8 cellular contexts compared by ENCODE assay signal in genomic region chr3:58492385-58492970, GRCh38. TPM values are rescaled to one million over a fixed set of nuclear protein-coding genes. Genes with fewer than 3 reads are reported as not detected.
A peak's percentile ranks its signal among the peaks of the same experiment; 100 is the strongest.
DNase-seq lines count a peak whose midpoint lies in the region; ATAC-seq and TF ChIP-seq lines count a peak whose summit lies in the region.

No MANE protein-coding gene starts in this region.

- BruUV-seq in Calu3 (replicated peaks; lab: Mats Ljungman, UMichigan), result no TSS peak

- intact Hi-C loops in Calu3 (cut with micrococcal nuclease; ENCODE audit: unreplicated experiment), result loop anchor here (2.0 kb wide), 2 partner anchors 30 to 40 kb away; no protein-coding TSS in a partner anchor
- intact Hi-C loops in dendritic cell treated with granulocyte-macrophage colony-stimulating factor and Interleukin-4, amounts not matched to agents 40 ng/mL and 50 ng/mL, for 4 days (cut with micrococcal nuclease), result loop anchor here (2.0 to 5.0 kb wide), 3 partner anchors 40 to 175 kb away; partner anchors contain the start of gene PXK
- intact Hi-C loops in uterus (cut with DNase I; ENCODE audit: low total_unique reads), result loop anchor here (5.0 kb wide), 1 partner anchor 160 kb away; the partner anchor contains the start of gene PXK

- H3K27ac Mint-ChIP-seq in Calu3 (ENCODE audit: unreplicated experiment), result peak overlapping the region; percentile 63
- peak overlapping the region; percentile 17; the same call in 1 of the 2 replicates for H3K27ac Mint-ChIP-seq in GM23338
- peak overlapping the region; percentile 77 for H3K27ac Mint-ChIP-seq in dendritic cell treated with granulocyte-macrophage colony-stimulating factor and Interleukin-4, amounts not matched to agents 40 ng/mL and 50 ng/mL, for 4 days

- CTCF ChIA-PET in Calu3 (lab: Charles Lee), result interaction anchor here (1.0 to 1.7 kb wide), 3 partner anchors 21 to 36 kb away, joined by 3 to 7 read pairs (median 5); no protein-coding TSS in a partner anchor

- H2AFZ ChIP-seq in GM23338 (peak overlapping the region; percentile 64; the same call in 1 of the 2 replicates), SU-DHL-6 (ENCODE audit: low read depth, low read length, severe bottlenecking) (peak overlapping the region; percentile 52)

- peaks cover 44% of the 10 kb centered on the region for H3K4me1 Mint-ChIP-seq in Calu3 (ENCODE audit: low read depth, unreplicated experiment)
- peaks cover 53% of the 10 kb centered on the region for H3K4me1 Mint-ChIP-seq in GM23338
- H3K4me1 Mint-ChIP-seq in dendritic cell treated with granulocyte-macrophage colony-stimulating factor and Interleukin-4, amounts not matched to agents 40 ng/mL and 50 ng/mL, for 4 days (ENCODE audit: low read depth), result peaks cover 71% of the 10 kb centered on the region

- H3K4me3 ChIP-seq in GM23338, result peak overlapping the region; percentile 92
- H3K4me3 ChIP-seq in SU-DHL-6 (ENCODE audit: insufficient read depth, low read length, poor library complexity, severe bottlenecking), result peak overlapping the region; percentile 62
- H3K4me3 ChIP-seq in uterus, result peak overlapping the region; percentile 68 to 90

- H3K27ac ChIP-seq in GM23338 (ENCODE audit: low read depth) (no peak overlapping the region), SU-DHL-6 (ENCODE audit: low read depth, low read length) (no peak overlapping the region), uterus (peak overlapping the region; percentile 90)

- no peak for DNase-seq in Calu3
- no peak for DNase-seq in GM23338 (ENCODE audit: low spot score)
- DNase-seq in myocyte (ENCODE audit: low read depth), result peak; percentile 62
- no peak for DNase-seq in uterus
- DNase-seq in medulla oblongata (ENCODE audit: extremely low spot score), result no peak

- H3K4me3 Mint-ChIP-seq in Calu3 (ENCODE audit: low read depth, unreplicated experiment) (peak overlapping the region; percentile 81), GM23338 (peak overlapping the region; percentile 89)
- H3K4me3 Mint-ChIP-seq in dendritic cell treated with granulocyte-macrophage colony-stimulating factor and Interleukin-4, amounts not matched to agents 40 ng/mL and 50 ng/mL, for 4 days, result peak overlapping the region; percentile 82

- H3K4me1 ChIP-seq in GM23338 (ENCODE audit: insufficient read depth), result peaks cover 51% of the 10 kb centered on the region
- peaks cover 14 to 16% of the 10 kb centered on the region in 2 donors for H3K4me1 ChIP-seq in uterus

- H3K79me2 ChIP-seq in GM23338 (replicated peaks; ENCODE audit: insufficient read depth) (peaks cover 52% of the 10 kb centered on the region), SU-DHL-6 (ENCODE audit: insufficient read depth, low read length) (peaks cover 16% of the 10 kb centered on the region)

- no peak for TF ChIP-seq POLR2A in uterus (IDR thresholded peaks at IDR 0.05)

- TF ChIP-seq CTCF in Calu3 (IDR thresholded peaks at IDR 0.05; ENCODE audit: unreplicated experiment) (no peak), GM23338 (conservative IDR thresholded peaks at IDR 0.05; ENCODE audit: low read depth in 2 of 2) (no peak), SU-DHL-6 (IDR thresholded peaks at IDR 0.05; ENCODE audit: insufficient read depth, low read length, poor library complexity, severe bottlenecking) (no peak), uterus (IDR thresholded peaks at IDR 0.05) (no peak)

- H3K4me2 ChIP-seq in GM23338 (peak overlapping the region; percentile 95), SU-DHL-6 (ENCODE audit: low read depth, low read length, poor library complexity, severe bottlenecking) (peak overlapping the region; percentile 73)

- H3F3A ChIP-seq in GM23338 (replicated peaks; ENCODE audit: low read depth), result no peaks in the 10 kb centered on the region
- peaks cover 9% of the 10 kb centered on the region; the same call in 1 of the 2 replicates for H3F3A ChIP-seq in SU-DHL-6 (ENCODE audit: insufficient read depth)

- H3K27me3 Mint-ChIP-seq in Calu3 (ENCODE audit: unreplicated experiment), result no peaks in the 10 kb centered on the region
- peaks cover 4% of the 10 kb centered on the region for H3K27me3 Mint-ChIP-seq in GM23338 (ENCODE audit: insufficient read depth, low read depth, poor library complexity)
- no peaks in the 10 kb centered on the region for H3K27me3 Mint-ChIP-seq in dendritic cell treated with granulocyte-macrophage colony-stimulating factor and Interleukin-4, amounts not matched to agents 40 ng/mL and 50 ng/mL, for 4 days

- H3K36me3 ChIP-seq in GM23338 (ENCODE audit: insufficient read depth), result no peaks in the 10 kb centered on the region
- no peaks in the 10 kb centered on the region for H3K36me3 ChIP-seq in SU-DHL-6 (ENCODE audit: low read length)
- H3K36me3 ChIP-seq in uterus, result no peaks in the 10 kb centered on the region

- H3K9me3 ChIP-seq in SU-DHL-6 (ENCODE audit: insufficient read depth, low read length) (no peaks in the 10 kb centered on the region), uterus (no peaks in the 10 kb centered on the region)

- H3K36me3 Mint-ChIP-seq in Calu3 (ENCODE audit: insufficient read depth, unreplicated experiment) (peaks cover 8% of the 10 kb centered on the region), GM23338 (ENCODE audit: low read depth) (no peaks in the 10 kb centered on the region)
- peaks cover 16% of the 10 kb centered on the region for H3K36me3 Mint-ChIP-seq in dendritic cell treated with granulocyte-macrophage colony-stimulating factor and Interleukin-4, amounts not matched to agents 40 ng/mL and 50 ng/mL, for 4 days (ENCODE audit: low read depth)

- ATAC-seq in GM23338 (no peak), HG02610 (IDR thresholded peaks at IDR 0.05; ENCODE audit: unreplicated experiment) (no peak)

- no peaks in the 10 kb centered on the region for H3K9me2 ChIP-seq in GM23338 (ENCODE audit: insufficient read depth)
- no peaks in the 10 kb centered on the region for H3K9me2 ChIP-seq in SU-DHL-6 (replicated peaks; ENCODE audit: insufficient read depth, low read length)

- H3K27me3 ChIP-seq in GM23338 (ENCODE audit: insufficient read depth) (no peaks in the 10 kb centered on the region), SU-DHL-6 (ENCODE audit: low read length) (no peaks in the 10 kb centered on the region), uterus (no peaks in the 10 kb centered on the region)

- H3K9ac ChIP-seq in SU-DHL-6 (ENCODE audit: low read length), result peak overlapping the region; percentile 68

- H3K9me3 Mint-ChIP-seq in Calu3 (ENCODE audit: low read depth, unreplicated experiment), result no peaks in the 10 kb centered on the region
- H3K9me3 Mint-ChIP-seq in GM23338, result no peaks in the 10 kb centered on the region; the same call in 2 of the 3 replicates
- H3K9me3 Mint-ChIP-seq in dendritic cell treated with granulocyte-macrophage colony-stimulating factor and Interleukin-4, amounts not matched to agents 40 ng/mL and 50 ng/mL, for 4 days, result no peaks in the 10 kb centered on the region

- H4K20me1 ChIP-seq in GM23338 (replicated peaks; ENCODE audit: insufficient read depth) (peaks cover 12% of the 10 kb centered on the region; the same call in 1 of the 2 replicates), SU-DHL-6 (ENCODE audit: low read depth, low read length) (peaks cover 15% of the 10 kb centered on the region; the same call in 1 of the 2 replicates)

TF ChIP-seq in GM23338, 12 proteins besides CTCF, POLR2A, EP300 and RAD21:
- TF ChIP-seq CREB1 (CRISPR knock-in tag; IDR thresholded peaks at IDR 0.05; ENCODE audit: low read depth) (no peak), JUNB (IDR thresholded peaks at IDR 0.05; ENCODE audit: unreplicated experiment) (no peak)
TF ChIP-seq in GM23338: peak in this region for 0.

RNA-seq across cellular contexts. Expression of gene KCTD6, which starts 0.6 kb away (rescaled TPM):
- 10.7 and 11.4 TPM in 2 replicates for total RNA-seq in Calu3 (2022)
- total RNA-seq in GM23338 (2014; rRNA removed; shearing (Covaris generic)), result 22.8 and 28.3 TPM in 2 replicates
- polyA plus RNA-seq in GM23338 (2016; fragmentation: Nextera tagmentation; extraction: Ambion mirVana), result 27.0 and 34.6 TPM in 2 replicates
- 11.7 and 14.0 TPM in 2 replicates for total RNA-seq in myocyte
- 5.2 TPM for polyA plus RNA-seq in myocyte (2012)
- 10 to 100 TPM; 21.0 to 27.4 (median 24.3) TPM for total RNA-seq in uterus

RNA-seq across cellular contexts. Expression of gene ACOX2, which starts 44.5 kb away (rescaled TPM):
- total RNA-seq in Calu3 (2022) (1.1 and 1.4 TPM in 2 replicates), myocyte (0.16 and 0.91 TPM in 2 replicates), uterus (10 to 100 TPM; 10.3 to 33.7 (median 23.6) TPM)
- 0.31 and 1.1 TPM in 2 replicates for total RNA-seq in GM23338 (2014; rRNA removed; shearing (Covaris generic))
- 1.9 and 2.9 TPM in 2 replicates for polyA plus RNA-seq in GM23338 (2016; fragmentation: Nextera tagmentation; extraction: Ambion mirVana)
- polyA plus RNA-seq in myocyte (2012), result 1.3 TPM

RNA-seq across cellular contexts. Expression of gene PDHB, which starts 58.8 kb away (rescaled TPM):
- total RNA-seq in Calu3 (2022) (45.4 and 47.6 TPM in 2 replicates), myocyte (196 and 319 TPM in 2 replicates), uterus (100 to 1,000 TPM in 1 of 4 donors, 10 to 100 TPM in 3; 40.9 to 100 (median 49.7) TPM)
- 153 and 222 TPM in 2 replicates for total RNA-seq in GM23338 (2014; rRNA removed; shearing (Covaris generic))
- polyA plus RNA-seq in GM23338 (2016; fragmentation: Nextera tagmentation; extraction: Ambion mirVana), result 161 and 172 TPM in 2 replicates
- polyA plus RNA-seq in myocyte (2012), result 124 TPM

Comparison
In these comparisons a context has a peak if more than half of its experiments do, and no peak if none do; other contexts are left out.
1. H3K27ac Mint-ChIP-seq: peak in every context shown above with its lines; median percentile 77 in dendritic cell treated with granulocyte-macrophage colony-stimulating factor and Interleukin-4, amounts not matched to agents 40 ng/mL and 50 ng/mL, for 4 days; 63 in Calu3; 17 in GM23338.
2. H3K27ac ChIP-seq: peak in uterus (2 of 2); none in GM23338 (single experiment) and SU-DHL-6 (single experiment).
3. Peak in every context shown above with its lines, with median percentiles within 50 percentile points of each other: H3K4me3 Mint-ChIP-seq and H3K4me3 ChIP-seq.